ENCODE assay signal across 8 cellular contexts in genomic region chr6:13814176-13814937, GRCh38. TPM values are rescaled to one million over a fixed set of nuclear protein-coding genes. Genes with fewer than 3 reads are reported as not detected.
DNase-seq lines count a peak whose midpoint lies in the region; TF ChIP-seq lines count a peak whose summit lies in the region.

Gene MCUR1 (minus strand): TSS chr6:13814557. CDS start chr6:13814429, 128 bp downstream.

- DNase-seq in GM04503 (ENCODE audit: low read depth) (peak; percentile 33), H9 (peak; percentile 86), MG63 (peak; percentile 95), SK-N-DZ (ENCODE audit: low spot score) (peak; percentile 86), germinal center (ENCODE audit: low spot score) (peak; percentile 94), non-pigmented ciliary epithelial cell (ENCODE audit: low read depth) (peak; percentile 19), substantia nigra (lab: John Stamatoyannopoulos, UW) (peak; percentile 33 to 96 (median 86))
- DNase-seq in activated naive CD4-positive, alpha-beta T cell treated with anti-CD3 and anti-CD28 coated beads for 36 hours = peak; percentile 85

- no peak within 1 kb of the TSS for H2BK120ac ChIP-seq in H9 (ENCODE audit: low read depth, low read length, poor library complexity, severe bottlenecking)

- no peak within 1 kb of the TSS for H3K23ac ChIP-seq in H9 (ENCODE audit: insufficient read length, low read depth, low read length)

- H3K56ac ChIP-seq in H9 (ENCODE audit: insufficient read length, low read depth, low read length) = no peak within 1 kb of the TSS

- no peak within 1 kb of the TSS for H4K5ac ChIP-seq in H9 (ENCODE audit: insufficient read length, low read depth, low read length)

- H2BK15ac ChIP-seq in H9 (ENCODE audit: low read depth, low read length) = no peak within 1 kb of the TSS

- peak within 1 kb of the TSS; percentile 84 to 90 for H3K4me3 Mint-ChIP-seq in H9
- H3K4me3 Mint-ChIP-seq in activated naive CD4-positive, alpha-beta T cell treated with anti-CD3 and anti-CD28 coated beads for 36 hours = peak within 1 kb of the TSS; percentile 83

- no peaks in the 10 kb centered on the region; the same call in 1 of the 2 replicates for H3K36me3 ChIP-seq in MG63

- peak; percentile 36; the same call in 2 of the 3 replicates for TF ChIP-seq CTCF in H9 (conservative IDR thresholded peaks at IDR 0.05)

- H2AK5ac ChIP-seq in H9 (ENCODE audit: insufficient read length, low read length) = no peak within 1 kb of the TSS

- no peak within 1 kb of the TSS for H3K4ac ChIP-seq in H9 (ENCODE audit: low read depth, low read length)

- H3K9me3 ChIP-seq in H9 (ENCODE audit: control insufficient read depth, low read depth, low read length) = no peaks in the 10 kb centered on the region
- no peaks in the 10 kb centered on the region for H3K9me3 ChIP-seq in MG63

- no peak within 1 kb of the TSS for H2BK20ac ChIP-seq in H9 (ENCODE audit: low read depth, low read length, poor library complexity, severe bottlenecking)

- H3K27ac Mint-ChIP-seq in H9 = peak within 1 kb of the TSS; percentile 75 to 93 (median 86); a peak in 5 of 7 replicates
- H3K27ac Mint-ChIP-seq in activated naive CD4-positive, alpha-beta T cell treated with anti-CD3 and anti-CD28 coated beads for 36 hours = peak within 1 kb of the TSS; percentile 82

- H3K79me2 ChIP-seq in H9 (ENCODE audit: insufficient read depth, low read length) = peaks cover 15% of the 10 kb centered on the region; the same call in 1 of the 2 replicates

- peak within 1 kb of the TSS; percentile 23; the same call in 1 of the 2 replicates for H3K14ac ChIP-seq in H9 (ENCODE audit: insufficient read depth, low read length)

- intact Hi-C loops in activated naive CD4-positive, alpha-beta T cell treated with anti-CD3 and anti-CD28 coated beads for 36 hours (cut with micrococcal nuclease) = loop anchor here (1.0 to 5.0 kb wide), 10 partner anchors 20 to 486 kb away; partner anchors contain the start of genes GFOD1, NOL7, SIRT5 and TBC1D7

- H3K18ac ChIP-seq in H9 (ENCODE audit: insufficient read length, low read depth, low read length) = peak within 1 kb of the TSS; percentile 27

- H3K27ac ChIP-seq in H9 (ENCODE audit: insufficient read length, low read depth, low read length) (no peak within 1 kb of the TSS), substantia nigra (ENCODE audit: low read depth, low read length, poor library complexity, severe bottlenecking) (peak within 1 kb of the TSS; percentile 85)

- H3K27me3 ChIP-seq in H9 (ENCODE audit: insufficient read depth, low read length) = no peaks in the 10 kb centered on the region
- no peaks in the 10 kb centered on the region for H3K27me3 ChIP-seq in MG63

- CTCF ChIA-PET in activated naive CD4-positive, alpha-beta T cell treated with anti-CD3 and anti-CD28 coated beads for 36 hours (lab: Charles Lee) = interaction anchor here (0.6 to 1.3 kb wide), 3 partner anchors 11 to 253 kb away, joined by 3 to 4 read pairs (median 3); no protein-coding TSS in a partner anchor

- peaks cover 3% of the 10 kb centered on the region for H3K23me2 ChIP-seq in H9 (ENCODE audit: insufficient read length, low read depth, low read length, poor library complexity, severe bottlenecking)

- no peak within 1 kb of the TSS for H4K8ac ChIP-seq in H9 (replicated peaks; ENCODE audit: insufficient read length, low read depth, low read length)

- H3K4me2 ChIP-seq in H9 (ENCODE audit: insufficient read depth, insufficient read length, low read length) = peak within 1 kb of the TSS; percentile 86

- no peaks in the 10 kb centered on the region for H3K79me1 ChIP-seq in H9 (ENCODE audit: insufficient read depth, low read depth, low read length, poor library complexity, severe bottlenecking)

- peak within 1 kb of the TSS; percentile 95 for H3K4me3 ChIP-seq in MG63

- peak within 1 kb of the TSS; percentile 66 for H3K9ac ChIP-seq in H9 (ENCODE audit: extremely low read depth, insufficient read length, low read length)

- peaks cover 32 to 34% of the 10 kb centered on the region in 2 experiments for H3K4me1 Mint-ChIP-seq in H9
- H3K4me1 Mint-ChIP-seq in activated naive CD4-positive, alpha-beta T cell treated with anti-CD3 and anti-CD28 coated beads for 36 hours (ENCODE audit: low read depth) = peaks cover 28% of the 10 kb centered on the region

- no peaks in the 10 kb centered on the region for H3K9me3 Mint-ChIP-seq in H9
- H3K9me3 Mint-ChIP-seq in activated naive CD4-positive, alpha-beta T cell treated with anti-CD3 and anti-CD28 coated beads for 36 hours = no peaks in the 10 kb centered on the region

- no peaks in the 10 kb centered on the region for H4K20me1 ChIP-seq in H9 (ENCODE audit: control insufficient read depth, insufficient read depth, insufficient read length)

- no peak within 1 kb of the TSS for H2BK5ac ChIP-seq in H9 (ENCODE audit: insufficient read length, low read length)

- peaks cover 2% of the 10 kb centered on the region; the same call in 1 of the 2 replicates for H3K27me3 Mint-ChIP-seq in H9 (ENCODE audit: low read depth)
- H3K27me3 Mint-ChIP-seq in activated naive CD4-positive, alpha-beta T cell treated with anti-CD3 and anti-CD28 coated beads for 36 hours (ENCODE audit: low read depth) = no peaks in the 10 kb centered on the region

- no peak within 1 kb of the TSS for H4K91ac ChIP-seq in H9 (ENCODE audit: insufficient read length, low read depth, low read length)

- H3T11ph ChIP-seq in H9 (ENCODE audit: low read length) = no peak within 1 kb of the TSS

- H3K36me3 Mint-ChIP-seq in H9 (ENCODE audit: insufficient read depth in 1 of 3, low read depth in 3 of 3) = peaks cover 0 to 2% (median 1%) of the 10 kb centered on the region in 3 experiments; a peak in 2 of 7 replicates
- peaks cover 1% of the 10 kb centered on the region for H3K36me3 Mint-ChIP-seq in activated naive CD4-positive, alpha-beta T cell treated with anti-CD3 and anti-CD28 coated beads for 36 hours (ENCODE audit: low read depth)

- peaks cover 2% of the 10 kb centered on the region; the same call in 1 of the 2 replicates for H3K4me1 ChIP-seq in H9 (ENCODE audit: insufficient read depth, low read length)

- no CpG with 5 or more reads among the region's 81 CpGs for WGBS in H9 (ENCODE audit: extremely low coverage, insufficient read length, low lambda C conversion rate)

- H2BK12ac ChIP-seq in H9 (ENCODE audit: insufficient read length, low read depth, low read length) = no peak within 1 kb of the TSS

- peak within 1 kb of the TSS; percentile 81 for H2AFZ ChIP-seq in H9 (ENCODE audit: low read length)

RNA-seq across cellular contexts. Expression of gene MCUR1, which starts in this region (rescaled TPM):
- total RNA-seq in H9 (2021) = 32.0 and 35.4 TPM in 2 replicates
- 32.5 and 51.5 TPM in 2 replicates for total RNA-seq in MG63 (2014; rRNA removed; shearing (Covaris generic); ENCODE audit: low replicate concordance)
- 23.1 and 24.5 TPM in 2 replicates for polyA plus RNA-seq in SK-N-DZ (2014; cell fraction: cytosol; rRNA removed)
- 10.2 and 13.2 TPM in 2 replicates for polyA plus RNA-seq in SK-N-DZ (2014; cell fraction: nucleus; rRNA removed)
- total RNA-seq in activated naive CD4-positive, alpha-beta T cell treated with anti-CD3 and anti-CD28 coated beads for 36 hours = 10 to 100 TPM; 27.1 to 28.3 TPM

Comparison
In these comparisons a context has a peak if more than half of its experiments do, and no peak if none do; other contexts are left out.
1. DNase-seq: peak in every context shown above with its lines; median percentile 95 in MG63; 94 in germinal center; 86 in H9; 86 in SK-N-DZ; 86 in substantia nigra; 85 in activated naive CD4-positive, alpha-beta T cell treated with anti-CD3 and anti-CD28 coated beads for 36 hours; 33 in GM04503; 19 in non-pigmented ciliary epithelial cell.